In the genomic region with DNA sequence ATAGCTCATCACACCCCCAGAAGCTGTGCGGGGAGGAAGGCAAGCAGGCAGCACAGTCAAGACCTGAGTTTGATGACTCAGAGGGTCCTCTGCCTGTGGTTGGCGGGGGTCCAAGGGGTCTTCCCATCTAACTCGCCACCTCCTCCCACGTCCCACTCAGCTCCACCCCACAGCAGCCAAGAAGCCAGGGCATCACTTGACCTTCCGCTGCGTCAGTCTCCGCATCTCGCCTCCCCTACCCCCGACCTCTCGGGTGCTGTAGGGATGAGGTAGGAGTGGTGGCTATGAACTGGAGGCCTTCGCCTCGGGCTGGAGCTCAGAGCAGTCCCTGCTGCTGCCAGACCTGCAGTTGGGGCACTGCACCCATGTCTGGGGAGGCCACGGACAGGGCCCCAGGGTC, we compare ENCODE assay signal across 17 cellular contexts.
DNase-seq lines count a peak whose midpoint lies in the region; ATAC-seq and TF ChIP-seq lines count a peak whose summit lies in the region.
"Had no signal": no experiment of that assay in that cellular context is flagged by ENCODE, and none has a peak within 500 bp of the region (broad histone marks: within the 10 kb centered on the region; RNA-seq: fewer than 3 reads in every experiment).

No MANE protein-coding gene starts in this region.

- TF ChIP-seq POLR2A in body of pancreas (IDR thresholded peaks at IDR 0.05) (no peak), stomach (IDR thresholded peaks at IDR 0.05) (no peak)

- H3K4me3 ChIP-seq in body of pancreas (no peak overlapping the region), stomach (no peak overlapping the region)
- H3K4me3 ChIP-seq: A549, SJSA1, thoracic aorta had no signal

- intact Hi-C loops in body of pancreas (cut with DNase I), result no loop called here
- intact Hi-C loops in stomach (cut with DNase I; ENCODE audit: low total_unique reads), result no loop called here

- ATAC-seq in body of pancreas, result no peak
- no peak for ATAC-seq in activated T-helper 17 cell treated with anti-CD3 and anti-CD28 coated beads, Interleukin-2, amount 50 U/mL, for 72 hours (replicated peaks)

- H3K9me3 Mint-ChIP-seq in mesothelial cell of epicardium, result peaks cover 10% of the 10 kb centered on the region
- H3K9me3 Mint-ChIP-seq in activated T-helper 17 cell treated with anti-CD3 and anti-CD28 coated beads, Interleukin-2, amount 50 U/mL, for 72 hours, result no peaks in the 10 kb centered on the region
- H3K9me3 Mint-ChIP-seq: activated T-helper 2 cell treated with anti-CD3 and anti-CD28 coated beads, Interferon-gamma antibody, Interleukin-2, Interleukin-4, amounts not matched to agents 10 μg/mL and 5 μg/mL and 100 μg/mL, durations not matched to agents 14 hours and 24 hours and 36 hours; CD8-positive, alpha-beta memory T cell had no signal

- no peaks in the 10 kb centered on the region for H3K36me3 ChIP-seq in body of pancreas (replicated peaks in 1 of 2; ENCODE audit: insufficient read depth in 1 of 2, low read depth in 2 of 2)
- H3K36me3 ChIP-seq in stomach, result no peaks in the 10 kb centered on the region
- H3K36me3 ChIP-seq: SJSA1, thoracic aorta had no signal

- H3K4me1 ChIP-seq in body of pancreas (peaks cover 8% of the 10 kb centered on the region), stomach (peaks cover 0 to 24% (median 22%) of the 10 kb centered on the region in 4 donors)
- H3K4me1 ChIP-seq: A549, SJSA1 had no signal

- no peak for TF ChIP-seq CTCF in body of pancreas (IDR thresholded peaks at IDR 0.05)
- no peak for TF ChIP-seq CTCF in mesothelial cell of epicardium (IDR thresholded peaks at IDR 0.05; ENCODE audit: unreplicated experiment)
- no peak for TF ChIP-seq CTCF in stomach (IDR thresholded peaks at IDR 0.05)

- no peak overlapping the region for H3K27ac ChIP-seq in body of pancreas
- H3K27ac ChIP-seq in stomach, result no peak overlapping the region
- H3K27ac ChIP-seq: A549, SJSA1, thoracic aorta had no signal

- H3K27me3 Mint-ChIP-seq in mesothelial cell of epicardium (ENCODE audit: low read depth), result no peaks in the 10 kb centered on the region
- H3K27me3 Mint-ChIP-seq in activated T-helper 17 cell treated with anti-CD3 and anti-CD28 coated beads, Interleukin-2, amount 50 U/mL, for 72 hours, result no peaks in the 10 kb centered on the region

- no peaks in the 10 kb centered on the region for H3K36me3 Mint-ChIP-seq in mesothelial cell of epicardium
- no peaks in the 10 kb centered on the region for H3K36me3 Mint-ChIP-seq in activated T-helper 17 cell treated with anti-CD3 and anti-CD28 coated beads, Interleukin-2, amount 50 U/mL, for 72 hours (ENCODE audit: low read depth)
- H3K36me3 Mint-ChIP-seq: brain had no signal

- no peak overlapping the region for H3K27ac Mint-ChIP-seq in mesothelial cell of epicardium
- H3K27ac Mint-ChIP-seq in activated T-helper 17 cell treated with anti-CD3 and anti-CD28 coated beads, Interleukin-2, amount 50 U/mL, for 72 hours, result no peak overlapping the region
- H3K27ac Mint-ChIP-seq: activated T-helper 2 cell treated with anti-CD3 and anti-CD28 coated beads, Interferon-gamma antibody, Interleukin-2, Interleukin-4, amounts not matched to agents 10 μg/mL and 5 μg/mL and 100 μg/mL, durations not matched to agents 14 hours and 24 hours and 36 hours; CD8-positive, alpha-beta memory T cell had no signal

- peak; percentile 11 for DNase-seq in activated CD8-positive, alpha-beta memory T cell treated with anti-CD3 and anti-CD28 coated beads, Interleukin-2, amount 50 U/mL, for 4 hours
- no peak for DNase-seq in activated CD8-positive, alpha-beta memory T cell treated with anti-CD3 and anti-CD28 coated beads for 24 hours
- DNase-seq in body of pancreas, result peak; percentile 1 to 15 (median 10)
- peak; percentile 18 to 39 for DNase-seq in mesothelial cell of epicardium (ENCODE audit: low spot score in 2 of 2, unreplicated experiment in 2 of 2)
- DNase-seq in stomach, result peak; percentile 23
- no peak for DNase-seq in activated effector memory CD4-positive, alpha-beta T cell treated with anti-CD3 and anti-CD28 coated beads, Interleukin-2, amount 50 U/mL, for 16 hours
- no peak for DNase-seq in NCI-H1105 (lab: John Stamatoyannopoulos, UW)
- DNase-seq: activated CD4-positive, alpha-beta T cell treated with anti-CD3 and anti-CD28 coated beads, Interleukin-2, amount 50 U/mL, for 4 hours; NCI-H187; NCI-H510A had no signal

- 92 to 95% methylated on average over 13 of the region's 13 CpGs for WGBS in body of pancreas, 2 donors
- 89 to 94% (median 92%) methylated on average over 12 to 13 of the region's 13 CpGs for WGBS in stomach, 5 donors

- TF ChIP-seq EP300 in stomach (IDR thresholded peaks at IDR 0.05), result no peak

- H3K4me1 Mint-ChIP-seq in mesothelial cell of epicardium, result peaks cover 22% of the 10 kb centered on the region
- H3K4me1 Mint-ChIP-seq in activated T-helper 17 cell treated with anti-CD3 and anti-CD28 coated beads, Interleukin-2, amount 50 U/mL, for 72 hours, result peaks cover 6% of the 10 kb centered on the region

- no peak overlapping the region for H3K4me3 Mint-ChIP-seq in mesothelial cell of epicardium
- H3K4me3 Mint-ChIP-seq in activated T-helper 17 cell treated with anti-CD3 and anti-CD28 coated beads, Interleukin-2, amount 50 U/mL, for 72 hours, result no peak overlapping the region
- H3K4me3 Mint-ChIP-seq: brain; CD8-positive, alpha-beta memory T cell had no signal

- H3K9me3 ChIP-seq in body of pancreas (no peaks in the 10 kb centered on the region), stomach (no peaks in the 10 kb centered on the region)
- H3K9me3 ChIP-seq: thoracic aorta had no signal

- H3K27me3 ChIP-seq in body of pancreas (no peaks in the 10 kb centered on the region), stomach (peaks cover 0 to 5% (median 0%) of the 10 kb centered on the region in 3 donors)

Comparison
In these comparisons a context has a peak if more than half of its experiments do, and no peak if none do; other contexts are left out.
1. DNase-seq: peak in activated CD8-positive, alpha-beta memory T cell treated with anti-CD3 and anti-CD28 coated beads, Interleukin-2, amount 50 U/mL, for 4 hours (single experiment), body of pancreas (4 of 4), mesothelial cell of epicardium (2 of 2) and stomach (single experiment); none in activated CD8-positive, alpha-beta memory T cell treated with anti-CD3 and anti-CD28 coated beads for 24 hours (single experiment), activated effector memory CD4-positive, alpha-beta T cell treated with anti-CD3 and anti-CD28 coated beads, Interleukin-2, amount 50 U/mL, for 16 hours (single experiment) and NCI-H1105 (single experiment).